In genomic region chr1:154972517-154973343, GRCh38 we compare ENCODE assay signal across 8 cellular contexts. TPM values are rescaled to one million over a fixed set of nuclear protein-coding genes. Genes with fewer than 3 reads are reported as not detected.
DNase-seq lines count a peak whose midpoint lies in the region; ATAC-seq and TF ChIP-seq lines count a peak whose summit lies in the region.

No MANE protein-coding gene starts in this region.

- H3K9ac ChIP-seq in BLaER1 treated with 17β-estradiol and CSF1 and Interleukin-3, amounts not matched to agents 10 nM and 100 nM: peak overlapping the region; percentile 87 to 99 (median 92); a peak in 21 of 22 replicates

- H3K27me3 ChIP-seq in BLaER1 treated with 17β-estradiol and CSF1 and Interleukin-3, amounts not matched to agents 10 nM and 100 nM: no peaks in the 10 kb centered on the region
- no peaks in the 10 kb centered on the region for H3K27me3 ChIP-seq in thymus (ENCODE audit: control insufficient read depth, insufficient read depth)

- H3K4me3 ChIP-seq in BLaER1 treated with 17β-estradiol and CSF1 and Interleukin-3, amounts not matched to agents 10 nM and 100 nM: peak overlapping the region; percentile 64 to 86 (median 69)
- H3K4me3 ChIP-seq in thymus (ENCODE audit: low read length): no peak overlapping the region

- ATAC-seq in stimulated activated effector memory CD8-positive, alpha-beta T cell treated with anti-CD3 and anti-CD28 coated beads, Interleukin-12 subunit alpha, Interleukin-12 subunit beta, amount 100 ng/mL, for 72 hours: no peak

- peaks cover 3% of the 10 kb centered on the region for H3K27me3 Mint-ChIP-seq in brain

- peak; percentile 95 for DNase-seq in LHCN-M2 (ENCODE audit: low read depth)
- peak; percentile 89 for DNase-seq in kidney glomerular epithelial cell (lab: John Stamatoyannopoulos, UW)
- no peak for DNase-seq in GM13976 (ENCODE audit: low spot score)
- DNase-seq in stimulated activated effector memory CD8-positive, alpha-beta T cell treated with anti-CD3 and anti-CD28 coated beads, Interleukin-12 subunit alpha, Interleukin-12 subunit beta, amount 100 ng/mL, for 72 hours (ENCODE audit: low spot score in 2 of 2): no peak
- no peak for DNase-seq in stimulated activated CD8-positive, alpha-beta memory T cell treated with anti-CD3 and anti-CD28 coated beads, Interleukin-4, amount 100 ng/mL, for 48 hours

- peaks cover 65 to 77% (median 74%) of the 10 kb centered on the region in 10 experiments for H3K4me1 ChIP-seq in BLaER1 treated with 17β-estradiol and CSF1 and Interleukin-3, amounts not matched to agents 10 nM and 100 nM
- peaks cover 18% of the 10 kb centered on the region for H3K4me1 ChIP-seq in thymus (ENCODE audit: control insufficient read depth, insufficient read depth, low read length)

- H3K36me3 Mint-ChIP-seq in brain: peaks cover 7% of the 10 kb centered on the region
- H3K36me3 Mint-ChIP-seq in stimulated activated effector memory CD8-positive, alpha-beta T cell treated with anti-CD3 and anti-CD28 coated beads, Interleukin-12 subunit alpha, Interleukin-12 subunit beta, amount 100 ng/mL, for 72 hours: peaks cover 29% of the 10 kb centered on the region

- peak overlapping the region in 10 of 11 experiments; percentile 9 to 100 (median 92); a peak in 18 of 22 replicates for H3K27ac ChIP-seq in BLaER1 treated with 17β-estradiol and CSF1 and Interleukin-3, amounts not matched to agents 10 nM and 100 nM
- peak overlapping the region; percentile 85 for H3K27ac ChIP-seq in thymus (ENCODE audit: low read depth)

- in situ Hi-C loops in GM13976 (cut with MboI; ENCODE audit: low sequenced_read_pairs, unreplicated experiment): no loop called here

- H3K27ac Mint-ChIP-seq in brain: peak overlapping the region in 3 of 5 experiments; percentile 87 to 97 (median 90)
- H3K27ac Mint-ChIP-seq in stimulated activated effector memory CD8-positive, alpha-beta T cell treated with anti-CD3 and anti-CD28 coated beads, Interleukin-12 subunit alpha, Interleukin-12 subunit beta, amount 100 ng/mL, for 72 hours: no peak overlapping the region

- H3K36me3 ChIP-seq in BLaER1 treated with 17β-estradiol and CSF1 and Interleukin-3, amounts not matched to agents 10 nM and 100 nM: peaks cover 13 to 30% (median 19%) of the 10 kb centered on the region in 11 experiments
- peaks cover 18% of the 10 kb centered on the region for H3K36me3 ChIP-seq in thymus (ENCODE audit: control insufficient read depth, insufficient read depth)

- H3K4me3 Mint-ChIP-seq in brain: no peak overlapping the region
- no peak overlapping the region for H3K4me3 Mint-ChIP-seq in stimulated activated effector memory CD8-positive, alpha-beta T cell treated with anti-CD3 and anti-CD28 coated beads, Interleukin-12 subunit alpha, Interleukin-12 subunit beta, amount 100 ng/mL, for 72 hours

- H4K20me1 ChIP-seq in BLaER1 treated with 17β-estradiol and CSF1 and Interleukin-3, amounts not matched to agents 10 nM and 100 nM: peaks cover 11 to 54% (median 38%) of the 10 kb centered on the region in 11 experiments; a peak in 18 of 22 replicates

- peaks cover 20% of the 10 kb centered on the region for H3K4me1 Mint-ChIP-seq in brain
- peaks cover 51% of the 10 kb centered on the region for H3K4me1 Mint-ChIP-seq in stimulated activated effector memory CD8-positive, alpha-beta T cell treated with anti-CD3 and anti-CD28 coated beads, Interleukin-12 subunit alpha, Interleukin-12 subunit beta, amount 100 ng/mL, for 72 hours

- H3K4me2 ChIP-seq in BLaER1 treated with 17β-estradiol and CSF1 and Interleukin-3, amounts not matched to agents 10 nM and 100 nM: peak overlapping the region; percentile 89 to 100 (median 98)

- H3K9me3 Mint-ChIP-seq in brain: no peaks in the 10 kb centered on the region
- no peaks in the 10 kb centered on the region for H3K9me3 Mint-ChIP-seq in stimulated activated effector memory CD8-positive, alpha-beta T cell treated with anti-CD3 and anti-CD28 coated beads, Interleukin-12 subunit alpha, Interleukin-12 subunit beta, amount 100 ng/mL, for 72 hours

- 78% methylated on average over 18 of the region's 18 CpGs for WGBS in thymus

- no peak for TF ChIP-seq CTCF in brain (conservative IDR thresholded peaks at IDR 0.05)
- no peak for TF ChIP-seq CTCF in GM13976 (IDR thresholded peaks at IDR 0.05; ENCODE audit: borderline replicate concordance, control extremely low read depth, extremely low read depth, insufficient read depth, missing control alignments)

- H3K9me3 ChIP-seq in BLaER1 treated with 17β-estradiol and CSF1 and Interleukin-3, amounts not matched to agents 10 nM and 100 nM (replicated peaks in 1 of 11): no peaks in the 10 kb centered on the region
- H3K9me3 ChIP-seq in thymus (ENCODE audit: control insufficient read depth): no peaks in the 10 kb centered on the region

RNA-seq across cellular contexts. Expression of gene CKS1B, which starts 1.8 kb away (rescaled TPM):
- total RNA-seq in LHCN-M2 (2014; rRNA removed): 164 and 175 TPM in 2 replicates
- polyA plus RNA-seq in LHCN-M2 (2012): 188 TPM
- polyA plus RNA-seq in brain (ENCODE audit: insufficient read depth, low read depth, low replicate concordance): 183 TPM
- 32.8 TPM for polyA plus RNA-seq in thymus

RNA-seq across cellular contexts. Expression of gene SHC1, which starts 2.2 kb away (rescaled TPM):
- total RNA-seq in LHCN-M2 (2014; rRNA removed): 325 and 337 TPM in 2 replicates
- 407 TPM for polyA plus RNA-seq in LHCN-M2 (2012)
- polyA plus RNA-seq in brain (ENCODE audit: insufficient read depth, low read depth, low replicate concordance) (38.3 TPM), thymus (66.7 TPM)

RNA-seq across cellular contexts. Expression of gene FLAD1, which starts 10.4 kb away (rescaled TPM):
- total RNA-seq in LHCN-M2 (2014; rRNA removed): 30.9 and 41.3 TPM in 2 replicates
- polyA plus RNA-seq in LHCN-M2 (2012): 32.9 TPM
- 47.9 TPM for polyA plus RNA-seq in brain (ENCODE audit: insufficient read depth, low read depth, low replicate concordance)
- polyA plus RNA-seq in thymus: 34.8 TPM

RNA-seq across cellular contexts. Expression of gene PYGO2, which starts 11.1 kb away (rescaled TPM):
- 21.6 and 24.5 TPM in 2 replicates for total RNA-seq in LHCN-M2 (2014; rRNA removed)
- polyA plus RNA-seq in LHCN-M2 (2012): 19.5 TPM
- polyA plus RNA-seq in brain (ENCODE audit: insufficient read depth, low read depth, low replicate concordance) (63.7 TPM), thymus (24.5 TPM)

RNA-seq across cellular contexts. Expression of gene PBXIP1, which starts 16.8 kb away (rescaled TPM):
- 94.5 and 141 TPM in 2 replicates for total RNA-seq in LHCN-M2 (2014; rRNA removed)
- polyA plus RNA-seq in LHCN-M2 (2012): 60.8 TPM
- 117 TPM for polyA plus RNA-seq in brain (ENCODE audit: insufficient read depth, low read depth, low replicate concordance)
- polyA plus RNA-seq in thymus: 104 TPM

Comparison
In these comparisons a context has a peak if more than half of its experiments do, and no peak if none do; other contexts are left out.
1. DNase-seq: peak in LHCN-M2 (single experiment) and kidney glomerular epithelial cell (single experiment); none in GM13976 (single experiment), stimulated activated effector memory CD8-positive, alpha-beta T cell treated with anti-CD3 and anti-CD28 coated beads, Interleukin-12 subunit alpha, Interleukin-12 subunit beta, amount 100 ng/mL, for 72 hours (0 of 2) and stimulated activated CD8-positive, alpha-beta memory T cell treated with anti-CD3 and anti-CD28 coated beads, Interleukin-4, amount 100 ng/mL, for 48 hours (single experiment).